In genomic region chr11:86940122-86940777, GRCh38 we compare ENCODE assay signal across 12 cellular contexts. TPM values are rescaled to one million over a fixed set of nuclear protein-coding genes. Genes with fewer than 3 reads are reported as not detected.
A peak's percentile ranks its signal among the peaks of the same experiment; 100 is the strongest.
DNase-seq lines count a peak whose midpoint lies in the region; ATAC-seq and TF ChIP-seq lines count a peak whose summit lies in the region.
"Had no signal": no experiment of that assay in that cellular context is flagged by ENCODE, and none has a peak within 500 bp of the region (broad histone marks: within the 10 kb centered on the region; RNA-seq: fewer than 3 reads in every experiment).

No MANE protein-coding gene starts in this region.

- no peak overlapping the region for H2BK120ac ChIP-seq in neuronal stem cell (ENCODE audit: low read depth, low read length)

- peak; percentile 18; the same call in 1 of the 3 replicates for ATAC-seq in SK-N-SH treated with all-trans-retinoic acid at 6 μM for 48 hours
- ATAC-seq: activated CD4-positive, CD25-positive, alpha-beta regulatory T cell treated with anti-CD3 and anti-CD28 coated beads, Interleukin-2, amount 50 U/mL, for 24 hours; naive thymus-derived CD8-positive, alpha-beta T cell; stimulated activated naive CD8-positive, alpha-beta T cell treated with anti-CD3 and anti-CD28 coated beads, Interleukin-15, amount 100 ng/mL, for 72 hours had no signal

- H3K9ac ChIP-seq in SK-N-SH (no peak overlapping the region), neuronal stem cell (ENCODE audit: low read depth, low read length, poor library complexity) (peak overlapping the region; percentile 32)

- no peak overlapping the region for H3K23ac ChIP-seq in neuronal stem cell (ENCODE audit: low read depth, low read length, poor library complexity)

- H2BK5ac ChIP-seq in neuronal stem cell (ENCODE audit: low read length) = no peak overlapping the region

- no peaks in the 10 kb centered on the region for H3K36me3 ChIP-seq in SK-N-SH (replicated peaks in 1 of 2; ENCODE audit: control insufficient read depth in 1 of 2, insufficient read depth in 2 of 2, low read length in 1 of 2)
- H3K36me3 ChIP-seq in neuronal stem cell (replicated peaks in 1 of 2; ENCODE audit: control insufficient read depth in 2 of 2, insufficient read depth in 2 of 2, low read length in 2 of 2) = no peaks in the 10 kb centered on the region

- no peak overlapping the region for H4K8ac ChIP-seq in neuronal stem cell (ENCODE audit: low read depth, low read length)

- no peaks in the 10 kb centered on the region for H4K20me1 ChIP-seq in SK-N-SH (ENCODE audit: insufficient read depth)

- H2AFZ ChIP-seq in SK-N-SH (ENCODE audit: low read depth) = no peak overlapping the region
- H2AFZ ChIP-seq in neuronal stem cell (ENCODE audit: low read length) = no peak overlapping the region

- TF ChIP-seq EP300 in SK-N-SH (IDR thresholded peaks at IDR 0.05; ENCODE audit: borderline replicate concordance in 1 of 2, low read depth in 1 of 2, low read length in 1 of 2) = no peak

- POLR2A ChIA-PET in SK-N-SH (lab: Yijun Ruan, JAX) = no interaction called here

- H3K9me3 ChIP-seq in SK-N-SH = no peaks in the 10 kb centered on the region
- no peaks in the 10 kb centered on the region for H3K9me3 ChIP-seq in neuronal stem cell (replicated peaks in 1 of 2; ENCODE audit: control insufficient read depth in 2 of 2, insufficient read depth in 1 of 2, low read depth in 1 of 2, low read length in 2 of 2)

- H3K4me2 ChIP-seq in SK-N-SH = no peak overlapping the region
- no peak overlapping the region for H3K4me2 ChIP-seq in neuronal stem cell (ENCODE audit: insufficient read depth, low read length, poor library complexity, severe bottlenecking)

- H3K18ac ChIP-seq in neuronal stem cell (ENCODE audit: low read length) = no peak overlapping the region

- TF ChIP-seq CTCF in SK-N-SH (IDR thresholded peaks at IDR 0.05) (no peak), fibroblast of the aortic adventitia (IDR thresholded peaks at IDR 0.05; ENCODE audit: insufficient read depth, low read length) (peak; percentile 22)

- no peak for DNase-seq in SK-N-SH
- peak; percentile 94 for DNase-seq in fibroblast of the aortic adventitia (ENCODE audit: low read depth)
- DNase-seq in neuronal stem cell (ENCODE audit: low spot score) = no peak
- DNase-seq in 8988T = no peak
- DNase-seq in T-helper 9 cell = no peak
- no peak for DNase-seq in cerebellum (ENCODE audit: low spot score)
- DNase-seq in NAMALWA (ENCODE audit: low spot score) = no peak
- DNase-seq: naive thymus-derived CD8-positive, alpha-beta T cell; NCI-H2081; stimulated activated naive CD8-positive, alpha-beta T cell treated with anti-CD3 and anti-CD28 coated beads, Interleukin-15, amount 100 ng/mL, for 72 hours had no signal

- H3K79me1 ChIP-seq in neuronal stem cell (ENCODE audit: low read depth, low read length) = no peaks in the 10 kb centered on the region

- no peak overlapping the region for H3K4me3 ChIP-seq in SK-N-SH (ENCODE audit: low read depth in 2 of 2, low read length in 1 of 2)
- H3K4me3 ChIP-seq in fibroblast of the aortic adventitia (ENCODE audit: low read depth, low read length) = peak overlapping the region; percentile 66
- no peak overlapping the region for H3K4me3 ChIP-seq in neuronal stem cell (ENCODE audit: low read length in 2 of 2)

- H3K9me2 ChIP-seq in SK-N-SH = no peaks in the 10 kb centered on the region

- WGBS in SK-N-SH (ENCODE audit: low lambda C conversion rate) = 85% methylated on average over 11 of the region's 11 CpGs
- WGBS in neuronal stem cell (ENCODE audit: extremely low coverage in 2 of 2, insufficient read length in 2 of 2, insufficient replicate concordance in 1 of 2), 2 donors = no CpG with 5 or more reads among the region's 11 CpGs

- H3K27me3 ChIP-seq in SK-N-SH (ENCODE audit: insufficient read depth) (no peaks in the 10 kb centered on the region), neuronal stem cell (ENCODE audit: control insufficient read depth in 3 of 3, insufficient read depth in 3 of 3, low read depth in 1 of 3, low read length in 3 of 3) (no peaks in the 10 kb centered on the region)

- no peak overlapping the region for H3K14ac ChIP-seq in neuronal stem cell (ENCODE audit: low read length)

- CTCF ChIA-PET in SK-N-SH (lab: Yijun Ruan, JAX) = interaction anchor here (0.8 to 5.0 kb wide), 16 partner anchors 8 to 481 kb away, joined by 3 to 50 read pairs (median 6); partner anchors contain the start of gene FZD4

- H2BK15ac ChIP-seq in neuronal stem cell (ENCODE audit: low read length) = no peak overlapping the region

- no peak overlapping the region for H4K91ac ChIP-seq in neuronal stem cell (ENCODE audit: low read depth, low read length, poor library complexity)

- no peak overlapping the region for H3K4ac ChIP-seq in neuronal stem cell (ENCODE audit: low read length)

- no peaks in the 10 kb centered on the region for H3K79me2 ChIP-seq in SK-N-SH (ENCODE audit: insufficient read depth)

- no peak for TF ChIP-seq RAD21 in SK-N-SH (IDR thresholded peaks at IDR 0.05; ENCODE audit: low read length)

- H3K4me1 ChIP-seq in SK-N-SH (ENCODE audit: control insufficient read depth in 1 of 2, insufficient read depth in 2 of 2, low read depth in 1 of 2, low read length in 1 of 2) (peaks cover 0 to 17% of the 10 kb centered on the region in 2 experiments; a peak in 1 of 4 replicates), neuronal stem cell (ENCODE audit: control insufficient read depth in 2 of 2, insufficient read depth in 1 of 2, low read depth in 1 of 2, low read length in 2 of 2) (peaks cover 0 to 7% of the 10 kb centered on the region in 2 donors)

- H2AK5ac ChIP-seq in neuronal stem cell (ENCODE audit: low read depth, low read length) = no peak overlapping the region

- H3K27ac ChIP-seq in SK-N-SH (ENCODE audit: low read depth in 2 of 2, low read length in 1 of 2) (no peak overlapping the region), neuronal stem cell (replicated peaks; ENCODE audit: low read length) (no peak overlapping the region)

- H2BK12ac ChIP-seq in neuronal stem cell (ENCODE audit: low read length) = no peak overlapping the region

- H3F3A ChIP-seq in SK-N-SH (replicated peaks; ENCODE audit: insufficient read depth) = peaks cover 3% of the 10 kb centered on the region

TF ChIP-seq in SK-N-SH treated with all-trans-retinoic acid at 6 μM for 48 hours, 23 proteins besides CTCF, POLR2A, EP300 and RAD21 (continues in another document):
- TF ChIP-seq, protein P1, sequence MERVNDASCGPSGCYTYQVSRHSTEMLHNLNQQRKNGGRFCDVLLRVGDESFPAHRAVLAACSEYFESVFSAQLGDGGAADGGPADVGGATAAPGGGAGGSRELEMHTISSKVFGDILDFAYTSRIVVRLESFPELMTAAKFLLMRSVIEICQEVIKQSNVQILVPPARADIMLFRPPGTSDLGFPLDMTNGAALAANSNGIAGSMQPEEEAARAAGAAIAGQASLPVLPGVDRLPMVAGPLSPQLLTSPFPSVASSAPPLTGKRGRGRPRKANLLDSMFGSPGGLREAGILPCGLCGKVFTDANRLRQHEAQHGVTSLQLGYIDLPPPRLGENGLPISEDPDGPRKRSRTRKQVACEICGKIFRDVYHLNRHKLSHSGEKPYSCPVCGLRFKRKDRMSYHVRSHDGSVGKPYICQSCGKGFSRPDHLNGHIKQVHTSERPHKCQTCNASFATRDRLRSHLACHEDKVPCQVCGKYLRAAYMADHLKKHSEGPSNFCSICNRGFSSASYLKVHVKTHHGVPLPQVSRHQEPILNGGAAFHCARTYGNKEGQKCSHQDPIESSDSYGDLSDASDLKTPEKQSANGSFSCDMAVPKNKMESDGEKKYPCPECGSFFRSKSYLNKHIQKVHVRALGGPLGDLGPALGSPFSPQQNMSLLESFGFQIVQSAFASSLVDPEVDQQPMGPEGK (CRISPR knock-in tag; IDR thresholded peaks at IDR 0.05; ENCODE audit: borderline replicate concordance) = no peak
- TF ChIP-seq ZFP30 (CRISPR knock-in tag; IDR thresholded peaks at IDR 0.05) (no peak), BACH2 (CRISPR knock-in tag; IDR thresholded peaks at IDR 0.05; ENCODE audit: borderline replicate concordance) (no peak)

TF ChIP-seq in SK-N-SH, 30 proteins besides CTCF, POLR2A, EP300 and RAD21 (continues in another document):
- TF ChIP-seq USF1 (IDR thresholded peaks at IDR 0.05; ENCODE audit: borderline replicate concordance, low read depth) = no peak
- TF ChIP-seq RFX5 (IDR thresholded peaks at IDR 0.05; ENCODE audit: low read length) = no peak
- TF ChIP-seq, protein P2, sequence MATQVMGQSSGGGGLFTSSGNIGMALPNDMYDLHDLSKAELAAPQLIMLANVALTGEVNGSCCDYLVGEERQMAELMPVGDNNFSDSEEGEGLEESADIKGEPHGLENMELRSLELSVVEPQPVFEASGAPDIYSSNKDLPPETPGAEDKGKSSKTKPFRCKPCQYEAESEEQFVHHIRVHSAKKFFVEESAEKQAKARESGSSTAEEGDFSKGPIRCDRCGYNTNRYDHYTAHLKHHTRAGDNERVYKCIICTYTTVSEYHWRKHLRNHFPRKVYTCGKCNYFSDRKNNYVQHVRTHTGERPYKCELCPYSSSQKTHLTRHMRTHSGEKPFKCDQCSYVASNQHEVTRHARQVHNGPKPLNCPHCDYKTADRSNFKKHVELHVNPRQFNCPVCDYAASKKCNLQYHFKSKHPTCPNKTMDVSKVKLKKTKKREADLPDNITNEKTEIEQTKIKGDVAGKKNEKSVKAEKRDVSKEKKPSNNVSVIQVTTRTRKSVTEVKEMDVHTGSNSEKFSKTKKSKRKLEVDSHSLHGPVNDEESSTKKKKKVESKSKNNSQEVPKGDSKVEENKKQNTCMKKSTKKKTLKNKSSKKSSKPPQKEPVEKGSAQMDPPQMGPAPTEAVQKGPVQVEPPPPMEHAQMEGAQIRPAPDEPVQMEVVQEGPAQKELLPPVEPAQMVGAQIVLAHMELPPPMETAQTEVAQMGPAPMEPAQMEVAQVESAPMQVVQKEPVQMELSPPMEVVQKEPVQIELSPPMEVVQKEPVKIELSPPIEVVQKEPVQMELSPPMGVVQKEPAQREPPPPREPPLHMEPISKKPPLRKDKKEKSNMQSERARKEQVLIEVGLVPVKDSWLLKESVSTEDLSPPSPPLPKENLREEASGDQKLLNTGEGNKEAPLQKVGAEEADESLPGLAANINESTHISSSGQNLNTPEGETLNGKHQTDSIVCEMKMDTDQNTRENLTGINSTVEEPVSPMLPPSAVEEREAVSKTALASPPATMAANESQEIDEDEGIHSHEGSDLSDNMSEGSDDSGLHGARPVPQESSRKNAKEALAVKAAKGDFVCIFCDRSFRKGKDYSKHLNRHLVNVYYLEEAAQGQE (IDR thresholded peaks at IDR 0.05; ENCODE audit: low read depth, low read length) = no peak

RNA-seq across cellular contexts. Expression of gene FZD4, which starts 14.9 kb away (rescaled TPM):
- polyA plus RNA-seq in SK-N-SH (2012; rRNA removed) = 0.72 and 0.93 TPM in 2 replicates
- 0.81 and 0.82 TPM in 2 replicates for polyA plus RNA-seq in SK-N-SH (2012; cell fraction: cytosol; rRNA removed)
- polyA plus RNA-seq in SK-N-SH (2012; cell fraction: nucleus; rRNA removed) = 0.62 and 1.0 TPM in 2 replicates
- total RNA-seq in fibroblast of the aortic adventitia (ENCODE audit: low replicate concordance) (50.2 and 63.9 TPM in 2 replicates), cerebellum (5.5 TPM)
- polyA plus RNA-seq in neuronal stem cell (2013, experiment 1 of 2) = 3.3 TPM
- 3.4 TPM for polyA plus RNA-seq in neuronal stem cell (2013, experiment 2 of 2)
- total RNA-seq: naive thymus-derived CD8-positive, alpha-beta T cell had no signal
- polyA plus RNA-seq: naive thymus-derived CD8-positive, alpha-beta T cell had no signal
